In genomic region chr7:131604841-131605279, GRCh38 we compare ENCODE assay signal across 14 cellular contexts. TPM values are rescaled to one million over a fixed set of nuclear protein-coding genes. Genes with fewer than 3 reads are reported as not detected.
DNase-seq lines count a peak whose midpoint lies in the region; ATAC-seq and TF ChIP-seq lines count a peak whose summit lies in the region.
"Had no signal": no experiment of that assay in that cellular context is flagged by ENCODE, and none has a peak within 500 bp of the region (broad histone marks: within the 10 kb centered on the region; RNA-seq: fewer than 3 reads in every experiment).

No MANE protein-coding gene starts in this region.

- H3K4me3 ChIP-seq in PC-3 (ENCODE audit: low read length) (no peak overlapping the region), neuronal stem cell (ENCODE audit: low read length in 2 of 2) (no peak overlapping the region)
- H3K4me3 ChIP-seq: cardiac muscle cell, mucosa of descending colon, skin epidermis, uterus had no signal

- BruUV-seq in PC-3 (replicated peaks; lab: Mats Ljungman, UMichigan), result no TSS peak

- H3K4me1 ChIP-seq in PC-3 (ENCODE audit: insufficient read depth, low read length) (peaks cover 26% of the 10 kb centered on the region), neuronal stem cell (ENCODE audit: control insufficient read depth in 2 of 2, insufficient read depth in 1 of 2, low read depth in 1 of 2, low read length in 2 of 2) (peaks cover 65 to 75% of the 10 kb centered on the region in 2 donors)
- H3K4me1 ChIP-seq: uterus had no signal

- peak overlapping the region; percentile 61 for H2AK5ac ChIP-seq in neuronal stem cell (ENCODE audit: low read depth, low read length)

- H3K4me2 ChIP-seq in PC-3 (ENCODE audit: low read length) (peak overlapping the region; percentile 31; the same call in 1 of the 2 replicates), neuronal stem cell (ENCODE audit: insufficient read depth, low read length, poor library complexity, severe bottlenecking) (no peak overlapping the region)

- H3K36me3 Mint-ChIP-seq in activated naive CD4-positive, alpha-beta T cell treated with anti-CD3 and anti-CD28 coated beads, Interleukin-2, amount 50 U/mL, for 72 hours, result no peaks in the 10 kb centered on the region

- no peaks in the 10 kb centered on the region for H4K20me1 ChIP-seq in PC-3 (ENCODE audit: low read length)

- H3K9ac ChIP-seq in PC-3 (ENCODE audit: low read length) (no peak overlapping the region), neuronal stem cell (ENCODE audit: low read depth, low read length, poor library complexity) (no peak overlapping the region)

- H3K27me3 ChIP-seq in PC-3 (ENCODE audit: low read length), result no peaks in the 10 kb centered on the region
- no peaks in the 10 kb centered on the region for H3K27me3 ChIP-seq in neuronal stem cell (ENCODE audit: control insufficient read depth in 3 of 3, insufficient read depth in 3 of 3, low read depth in 1 of 3, low read length in 3 of 3)
- H3K27me3 ChIP-seq: cardiac muscle cell, uterus had no signal

- TF ChIP-seq CTCF in PC-3 (conservative IDR thresholded peaks at IDR 0.05; ENCODE audit: low read depth, low read length), result no peak

- intact Hi-C loops in PC-3 (cut with micrococcal nuclease) (no loop called here), cardiac septum (cut with DNase I) (no loop called here)

- H4K8ac ChIP-seq in neuronal stem cell (ENCODE audit: low read depth, low read length), result no peak overlapping the region

- no peak overlapping the region for H2AFZ ChIP-seq in PC-3 (ENCODE audit: low read length)
- peak overlapping the region; percentile 55 for H2AFZ ChIP-seq in neuronal stem cell (ENCODE audit: low read length)

- peak overlapping the region; percentile 91 for H2BK12ac ChIP-seq in neuronal stem cell (ENCODE audit: low read length)

- no peak overlapping the region for H2BK120ac ChIP-seq in neuronal stem cell (ENCODE audit: low read depth, low read length)

- no peak overlapping the region for H3K23ac ChIP-seq in neuronal stem cell (ENCODE audit: low read depth, low read length, poor library complexity)

- 0 out of 2 replicates have a peak overlapping the region, but pooled peaks have one; percentile 3 for H3K27ac ChIP-seq in PC-3 (ENCODE audit: low read length)
- H3K27ac ChIP-seq in neuronal stem cell (replicated peaks; ENCODE audit: low read length), result peak overlapping the region; percentile 97
- H3K27ac ChIP-seq: cardiac muscle cell, skin epidermis, WERI-Rb-1 had no signal

- H3K36me3 ChIP-seq in PC-3 (ENCODE audit: low read depth, low read length) (no peaks in the 10 kb centered on the region), neuronal stem cell (replicated peaks in 1 of 2; ENCODE audit: control insufficient read depth in 2 of 2, insufficient read depth in 2 of 2, low read length in 2 of 2) (no peaks in the 10 kb centered on the region)
- H3K36me3 ChIP-seq: cardiac muscle cell, uterus, WERI-Rb-1 had no signal

- H2BK15ac ChIP-seq in neuronal stem cell (ENCODE audit: low read length), result no peak overlapping the region

- POLR2A ChIA-PET in PC-3 (lab: Charles Lee; ENCODE audit: unreplicated experiment), result no interaction called here

- no peak overlapping the region for H3K27ac Mint-ChIP-seq in activated naive CD4-positive, alpha-beta T cell treated with anti-CD3 and anti-CD28 coated beads, Interleukin-2, amount 50 U/mL, for 72 hours
- H3K27ac Mint-ChIP-seq: activated T-cell treated with anti-CD3 and anti-CD28 coated beads, Interleukin-2, amount 50 U/mL, for 72 hours had no signal

- peak overlapping the region; percentile 90 for H3K18ac ChIP-seq in neuronal stem cell (ENCODE audit: low read length)

- no peak overlapping the region for H4K91ac ChIP-seq in neuronal stem cell (ENCODE audit: low read depth, low read length, poor library complexity)

- H3K79me1 ChIP-seq in neuronal stem cell (ENCODE audit: low read depth, low read length), result no peaks in the 10 kb centered on the region

- H3K9me2 ChIP-seq in PC-3 (replicated peaks; ENCODE audit: low read length), result no peaks in the 10 kb centered on the region

- H2BK5ac ChIP-seq in neuronal stem cell (ENCODE audit: low read length), result peak overlapping the region; percentile 76

- H3K79me2 ChIP-seq in PC-3 (ENCODE audit: low read length), result no peaks in the 10 kb centered on the region

- peak; percentile 79 for ATAC-seq in PC-3
- ATAC-seq in activated naive CD4-positive, alpha-beta T cell treated with anti-CD3 and anti-CD28 coated beads, Interleukin-2, amount 50 U/mL, for 72 hours, result no peak
- ATAC-seq: activated T-cell treated with anti-CD3 and anti-CD28 coated beads, Interleukin-2, amount 50 U/mL, for 72 hours; mucosa of descending colon had no signal

- CTCF ChIA-PET in PC-3 (lab: Charles Lee), result no interaction called here

- WGBS in neuronal stem cell (ENCODE audit: extremely low coverage in 2 of 2, insufficient read length in 2 of 2, insufficient replicate concordance in 1 of 2), 2 donors, result no CpG with 5 or more reads among the region's 7 CpGs

- no peak overlapping the region for H3K4ac ChIP-seq in neuronal stem cell (ENCODE audit: low read length)

- no peaks in the 10 kb centered on the region for H3K9me3 Mint-ChIP-seq in activated naive CD4-positive, alpha-beta T cell treated with anti-CD3 and anti-CD28 coated beads, Interleukin-2, amount 50 U/mL, for 72 hours
- H3K9me3 Mint-ChIP-seq: activated T-cell treated with anti-CD3 and anti-CD28 coated beads, Interleukin-2, amount 50 U/mL, for 72 hours had no signal

- H3F3A ChIP-seq in PC-3 (ENCODE audit: low read length, unreplicated experiment), result no peaks in the 10 kb centered on the region

- H3K14ac ChIP-seq in neuronal stem cell (ENCODE audit: low read length), result no peak overlapping the region

- H3K9me3 ChIP-seq in PC-3 (ENCODE audit: low read length) (no peaks in the 10 kb centered on the region), neuronal stem cell (replicated peaks in 1 of 2; ENCODE audit: control insufficient read depth in 2 of 2, insufficient read depth in 1 of 2, low read depth in 1 of 2, low read length in 2 of 2) (no peaks in the 10 kb centered on the region)
- H3K9me3 ChIP-seq: mucosa of descending colon, uterus had no signal

- DNase-seq in GM03348 (ENCODE audit: low spot score) (peak; percentile 90), PC-3 (peak; percentile 79), fibroblast of gingiva (ENCODE audit: low read depth) (peak; percentile 41), neuronal stem cell (ENCODE audit: low spot score) (no peak), cardiac septum (ENCODE audit: low spot score) (no peak), SHP77 treated with DMSO at 0.1 percent for 48 hours (lab: John Stamatoyannopoulos, UW) (no peak), NCI-H82 (lab: John Stamatoyannopoulos, UW) (no peak)
- no peak for DNase-seq in activated naive CD4-positive, alpha-beta T cell treated with anti-CD3 and anti-CD28 coated beads, Interleukin-2, amount 50 U/mL, for 72 hours (ENCODE audit: low spot score in 2 of 2)
- DNase-seq: activated T-cell treated with anti-CD3 and anti-CD28 coated beads, Interleukin-2, amount 50 U/mL, for 72 hours; mucosa of descending colon; uterus; WERI-Rb-1 had no signal

RNA-seq across cellular contexts. Expression of gene PODXL, which starts 48.4 kb away (rescaled TPM):
- total RNA-seq in PC-3 (2014; rRNA removed) (44.2 and 80.5 TPM in 2 replicates), cardiac septum (76.2 TPM)
- 42.1 TPM for polyA plus RNA-seq in neuronal stem cell (2013, experiment 1 of 2)
- polyA plus RNA-seq in neuronal stem cell (2013, experiment 2 of 2), result 42.8 TPM
- 1 to 10 TPM in 1 of 2 donors, under 1 TPM in 1; 0.18 to 1.3 TPM for total RNA-seq in activated naive CD4-positive, alpha-beta T cell treated with anti-CD3 and anti-CD28 coated beads, Interleukin-2, amount 50 U/mL, for 72 hours

Comparison
In these comparisons a context has a peak if more than half of its experiments do, and no peak if none do; other contexts are left out.
1. DNase-seq: peak in GM03348 (single experiment), PC-3 (single experiment) and fibroblast of gingiva (single experiment); none in neuronal stem cell (single experiment), cardiac septum (single experiment), activated naive CD4-positive, alpha-beta T cell treated with anti-CD3 and anti-CD28 coated beads, Interleukin-2, amount 50 U/mL, for 72 hours (0 of 2), SHP77 treated with DMSO at 0.1 percent for 48 hours (single experiment) and NCI-H82 (single experiment).
2. RNA of gene PODXL, which starts 48.4 kb away (total RNA-seq): 76.2 TPM in cardiac septum (single experiment) and 44.2 to 80.5 TPM in PC-3; 0.18 to 1.3 TPM in activated naive CD4-positive, alpha-beta T cell treated with anti-CD3 and anti-CD28 coated beads, Interleukin-2, amount 50 U/mL, for 72 hours; every median in the first group is over 10 times any median in the second.